ENCODE assay signal across 20 cellular contexts in the genomic region with DNA sequence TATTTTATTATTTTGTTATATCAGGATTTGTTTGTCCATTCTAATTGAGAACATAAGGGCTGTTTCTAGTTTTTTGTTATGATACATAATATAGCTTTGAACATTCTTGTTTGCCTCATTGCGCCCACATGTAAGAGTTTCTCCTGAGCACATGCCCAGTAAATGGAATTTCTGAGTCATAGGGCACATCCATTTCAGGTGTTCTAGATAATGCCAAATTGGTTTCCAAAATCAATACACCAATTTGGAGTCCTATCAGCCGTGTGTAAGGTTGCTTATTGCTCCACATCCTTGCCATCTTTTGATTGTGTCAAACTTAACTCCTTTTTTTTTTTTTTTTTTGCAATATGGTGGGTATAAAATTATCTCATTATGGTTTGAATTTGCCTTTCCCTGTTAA.
DNase-seq lines count a peak whose midpoint lies in the region; ATAC-seq and TF ChIP-seq lines count a peak whose summit lies in the region.
"Had no signal": no experiment of that assay in that cellular context is flagged by ENCODE, and none has a peak within 500 bp of the region (broad histone marks: within the 10 kb centered on the region; RNA-seq: fewer than 3 reads in every experiment).

No MANE protein-coding gene starts in this region.

- no peak overlapping the region for H3K4me3 Mint-ChIP-seq in activated T-cell treated with anti-CD3 and anti-CD28 coated beads, Interleukin-2, amount 50 U/mL, for 24 hours
- no peak overlapping the region for H3K4me3 Mint-ChIP-seq in IgD-negative memory B cell
- H3K4me3 Mint-ChIP-seq in natural killer cell = no peak overlapping the region
- H3K4me3 Mint-ChIP-seq: CD4-positive, alpha-beta T cell; HFFc6 had no signal

- H3K9me3 ChIP-seq in body of pancreas (no peaks in the 10 kb centered on the region), osteoblast (ENCODE audit: low read depth, low read length) (no peaks in the 10 kb centered on the region)

- DNase-seq in activated T-cell treated with anti-CD3 and anti-CD28 coated beads, Interleukin-2, amount 50 U/mL, for 24 hours = no peak
- no peak for DNase-seq in activated T-cell treated with anti-CD3 and anti-CD28 coated beads, Interleukin-2, amount 50 U/mL, for 1 hour
- DNase-seq in body of pancreas (peak in 2 of 4 donors; percentile 19 to 22), osteoblast (ENCODE audit: insufficient read length, low spot score, missing footprints) (peak; percentile 9), sciatic nerve (ENCODE audit: low spot score) (no peak), natural killer cell (no peak)
- DNase-seq: Caco-2; CD4-positive, alpha-beta T cell; GDM1; H7; HFFc6; NCI-H1105; NCI-H2081; NCI-H2171 treated with DMSO at 0.1 percent for 48 hours; NCI-H446; NCI-H526 treated with DMSO at 0.1 percent for 48 hours had no signal

- H3K4me1 ChIP-seq in body of pancreas = peaks cover 4% of the 10 kb centered on the region
- H3K4me1 ChIP-seq in osteoblast (ENCODE audit: insufficient read depth, low read length) = no peaks in the 10 kb centered on the region
- H3K4me1 ChIP-seq: Caco-2 had no signal

- TF ChIP-seq CTCF in body of pancreas (IDR thresholded peaks at IDR 0.05) (no peak), osteoblast (IDR thresholded peaks at IDR 0.05; ENCODE audit: extremely low read depth, low read depth, low read length) (no peak), natural killer cell (IDR thresholded peaks at IDR 0.05) (no peak)

- TF ChIP-seq POLR2A in body of pancreas (IDR thresholded peaks at IDR 0.05) = no peak

- no peak overlapping the region for H2AFZ ChIP-seq in osteoblast (ENCODE audit: low read length)

- H4K20me1 ChIP-seq in osteoblast (ENCODE audit: insufficient read depth, low read length) = no peaks in the 10 kb centered on the region

- H3K27me3 Mint-ChIP-seq in activated T-cell treated with anti-CD3 and anti-CD28 coated beads, Interleukin-2, amount 50 U/mL, for 24 hours = no peaks in the 10 kb centered on the region
- H3K27me3 Mint-ChIP-seq in IgD-negative memory B cell (no peaks in the 10 kb centered on the region), natural killer cell (ENCODE audit: low read depth in 2 of 2) (no peaks in the 10 kb centered on the region)
- H3K27me3 Mint-ChIP-seq: CD4-positive, alpha-beta T cell had no signal

- H3K4me1 Mint-ChIP-seq in activated T-cell treated with anti-CD3 and anti-CD28 coated beads, Interleukin-2, amount 50 U/mL, for 24 hours (ENCODE audit: low read depth) = peaks cover 24% of the 10 kb centered on the region
- peaks cover 23 to 28% (median 26%) of the 10 kb centered on the region in 3 donors for H3K4me1 Mint-ChIP-seq in IgD-negative memory B cell
- peaks cover 0 to 10% of the 10 kb centered on the region in 2 donors for H3K4me1 Mint-ChIP-seq in natural killer cell

- intact Hi-C loops in body of pancreas (cut with DNase I) = no loop called here
- intact Hi-C loops in sciatic nerve (cut with DNase I) = no loop called here
- intact Hi-C loops in natural killer cell (cut with micrococcal nuclease) = no loop called here

- H3K27ac ChIP-seq in body of pancreas (no peak overlapping the region), osteoblast (ENCODE audit: low read depth, low read length) (no peak overlapping the region)

- peaks cover 8% of the 10 kb centered on the region for H3K9me3 Mint-ChIP-seq in activated T-cell treated with anti-CD3 and anti-CD28 coated beads, Interleukin-2, amount 50 U/mL, for 24 hours
- H3K9me3 Mint-ChIP-seq in IgD-negative memory B cell (peaks cover 0 to 4% (median 0%) of the 10 kb centered on the region in 3 donors), natural killer cell (no peaks in the 10 kb centered on the region)
- H3K9me3 Mint-ChIP-seq: CD4-positive, alpha-beta T cell; HFFc6 had no signal

- H3K79me2 ChIP-seq in osteoblast (ENCODE audit: insufficient read depth, low read length) = no peaks in the 10 kb centered on the region

- H3K27me3 ChIP-seq in body of pancreas = no peaks in the 10 kb centered on the region
- H3K27me3 ChIP-seq in osteoblast (ENCODE audit: insufficient read depth, low read length) = no peaks in the 10 kb centered on the region

- H3K36me3 Mint-ChIP-seq in activated T-cell treated with anti-CD3 and anti-CD28 coated beads, Interleukin-2, amount 50 U/mL, for 24 hours (ENCODE audit: low read depth) = no peaks in the 10 kb centered on the region
- H3K36me3 Mint-ChIP-seq in IgD-negative memory B cell (peaks cover 7% of the 10 kb centered on the region), natural killer cell (no peaks in the 10 kb centered on the region)

- H3K4me3 ChIP-seq in body of pancreas (no peak overlapping the region), osteoblast (ENCODE audit: insufficient read depth, low read length) (no peak overlapping the region)
- H3K4me3 ChIP-seq: K562 had no signal

- ATAC-seq in body of pancreas = peak; percentile 64
- no peak for ATAC-seq in HG03280 (IDR thresholded peaks at IDR 0.05; ENCODE audit: unreplicated experiment)
- ATAC-seq in sciatic nerve = no peak
- no peak for ATAC-seq in natural killer cell
- ATAC-seq: K562, Panc1 had no signal

- WGBS in body of pancreas, 2 donors = 11 to 13% methylated on average over 2 of the region's 2 CpGs

- H3K4me2 ChIP-seq in osteoblast (ENCODE audit: insufficient read depth, low read length) = no peak overlapping the region

- H3K36me3 ChIP-seq in body of pancreas (replicated peaks in 1 of 2; ENCODE audit: insufficient read depth in 1 of 2, low read depth in 2 of 2) = no peaks in the 10 kb centered on the region
- H3K36me3 ChIP-seq in osteoblast (ENCODE audit: insufficient read depth, low read length) = no peaks in the 10 kb centered on the region

- peak overlapping the region; percentile 40 for H3K27ac Mint-ChIP-seq in activated T-cell treated with anti-CD3 and anti-CD28 coated beads, Interleukin-2, amount 50 U/mL, for 24 hours
- H3K27ac Mint-ChIP-seq in IgD-negative memory B cell = peak overlapping the region; percentile 25 to 59 (median 58)
- H3K27ac Mint-ChIP-seq in natural killer cell = no peak overlapping the region
- H3K27ac Mint-ChIP-seq: CD4-positive, alpha-beta T cell; HFFc6 had no signal

Comparison
In these comparisons a context has a peak if more than half of its experiments do, and no peak if none do; other contexts are left out.
1. H3K27ac Mint-ChIP-seq: peak in activated T-cell treated with anti-CD3 and anti-CD28 coated beads, Interleukin-2, amount 50 U/mL, for 24 hours (single experiment) and IgD-negative memory B cell (3 of 3); none in natural killer cell (0 of 2).